Comparison of ENCODE assay signal across 14 cellular contexts in genomic region chr10:393346-393745, GRCh38.
DNase-seq lines count a peak whose midpoint lies in the region; ATAC-seq and TF ChIP-seq lines count a peak whose summit lies in the region.
"Had no signal": no experiment of that assay in that cellular context is flagged by ENCODE, and none has a peak within 500 bp of the region (broad histone marks: within the 10 kb centered on the region; RNA-seq: fewer than 3 reads in every experiment).

No MANE protein-coding gene starts in this region.

- no peaks in the 10 kb centered on the region for H3K36me3 ChIP-seq in neural progenitor cell

- CTCF ChIA-PET in Calu3 (lab: Charles Lee) = no interaction called here

- DNase-seq in T-helper 17 cell (no peak), neural progenitor cell (ENCODE audit: low spot score) (no peak), Calu3 (no peak), retina (no peak)
- DNase-seq: C1 segment of cervical spinal cord; CD4-positive, alpha-beta memory T cell; COR-L47; DMS153; DND-41; H9 had no signal

- H2AFZ ChIP-seq in neural progenitor cell (replicated peaks) = no peak overlapping the region
- H2AFZ ChIP-seq: GM23338 had no signal

- no peak overlapping the region for H3K9ac ChIP-seq in neural progenitor cell

- no peak overlapping the region for H3K4me2 ChIP-seq in neural progenitor cell
- H3K4me2 ChIP-seq: GM23338 had no signal

- H3K4me1 Mint-ChIP-seq in T-helper 17 cell (peaks cover 11% of the 10 kb centered on the region), brain (peaks cover 49% of the 10 kb centered on the region), neural progenitor cell (peaks cover 4% of the 10 kb centered on the region), Calu3 (ENCODE audit: low read depth, unreplicated experiment) (no peaks in the 10 kb centered on the region)

- peaks cover 10% of the 10 kb centered on the region for H3F3A ChIP-seq in neural progenitor cell (ENCODE audit: low read depth)

- no peak overlapping the region for H3K27ac ChIP-seq in neural progenitor cell

- TF ChIP-seq CTCF in brain (conservative IDR thresholded peaks at IDR 0.05) (no peak), neural progenitor cell (IDR thresholded peaks at IDR 0.05) (no peak), Calu3 (IDR thresholded peaks at IDR 0.05; ENCODE audit: unreplicated experiment) (no peak)

- H3K9me3 Mint-ChIP-seq in brain (no peaks in the 10 kb centered on the region), neural progenitor cell (no peaks in the 10 kb centered on the region), Calu3 (ENCODE audit: low read depth, unreplicated experiment) (no peaks in the 10 kb centered on the region)
- H3K9me3 Mint-ChIP-seq: CD4-positive, alpha-beta memory T cell; GM23338 had no signal

- ATAC-seq in T-helper 17 cell = no peak
- no peak for ATAC-seq in GM18519 (IDR thresholded peaks at IDR 0.05; ENCODE audit: low FRiP score, unreplicated experiment)
- ATAC-seq: HCT116 had no signal

- no peaks in the 10 kb centered on the region for H3K4me1 ChIP-seq in neural progenitor cell

- no TSS peak for BruUV-seq in Calu3 (replicated peaks; lab: Mats Ljungman, UMichigan)

- H3K27me3 ChIP-seq in neural progenitor cell = no peaks in the 10 kb centered on the region

- no peak overlapping the region for H3K4me3 Mint-ChIP-seq in T-helper 17 cell
- no peak overlapping the region for H3K4me3 Mint-ChIP-seq in brain
- H3K4me3 Mint-ChIP-seq in neural progenitor cell = no peak overlapping the region
- no peak overlapping the region for H3K4me3 Mint-ChIP-seq in Calu3 (ENCODE audit: low read depth, unreplicated experiment)
- H3K4me3 Mint-ChIP-seq: CD4-positive, alpha-beta memory T cell; GM23338; H9 had no signal

- H3K27ac Mint-ChIP-seq in T-helper 17 cell (peak overlapping the region; percentile 84), brain (peak overlapping the region; percentile 2 to 99 (median 71)), neural progenitor cell (peak overlapping the region; percentile 44), Calu3 (ENCODE audit: unreplicated experiment) (no peak overlapping the region)

- H3K27me3 Mint-ChIP-seq in T-helper 17 cell (peaks cover 5% of the 10 kb centered on the region), brain (peaks cover 2% of the 10 kb centered on the region), neural progenitor cell (ENCODE audit: insufficient read depth, low read depth) (peaks cover 5% of the 10 kb centered on the region), Calu3 (ENCODE audit: unreplicated experiment) (no peaks in the 10 kb centered on the region)
- H3K27me3 Mint-ChIP-seq: CD4-positive, alpha-beta memory T cell had no signal

- no peak overlapping the region for H3K4me3 ChIP-seq in neural progenitor cell
- H3K4me3 ChIP-seq: GM23338 had no signal

- intact Hi-C loops in Calu3 (cut with micrococcal nuclease; ENCODE audit: unreplicated experiment) = no loop called here

- no peaks in the 10 kb centered on the region for H3K36me3 Mint-ChIP-seq in T-helper 17 cell (ENCODE audit: low read depth)
- peaks cover 35% of the 10 kb centered on the region for H3K36me3 Mint-ChIP-seq in brain
- peaks cover 18% of the 10 kb centered on the region for H3K36me3 Mint-ChIP-seq in neural progenitor cell
- no peaks in the 10 kb centered on the region for H3K36me3 Mint-ChIP-seq in Calu3 (ENCODE audit: insufficient read depth, unreplicated experiment)

- H4K20me1 ChIP-seq in neural progenitor cell (ENCODE audit: low read depth) = no peaks in the 10 kb centered on the region

- H3K9me3 ChIP-seq in T-helper 17 cell (ENCODE audit: control insufficient read depth, low read length, poor library complexity, severe bottlenecking) = no peaks in the 10 kb centered on the region
- H3K9me3 ChIP-seq in neural progenitor cell (ENCODE audit: low read depth) = no peaks in the 10 kb centered on the region

- no peaks in the 10 kb centered on the region for H3K79me2 ChIP-seq in neural progenitor cell (ENCODE audit: low read depth)
